Comparison of ENCODE assay signal across 7 cellular contexts in the genomic region with DNA sequence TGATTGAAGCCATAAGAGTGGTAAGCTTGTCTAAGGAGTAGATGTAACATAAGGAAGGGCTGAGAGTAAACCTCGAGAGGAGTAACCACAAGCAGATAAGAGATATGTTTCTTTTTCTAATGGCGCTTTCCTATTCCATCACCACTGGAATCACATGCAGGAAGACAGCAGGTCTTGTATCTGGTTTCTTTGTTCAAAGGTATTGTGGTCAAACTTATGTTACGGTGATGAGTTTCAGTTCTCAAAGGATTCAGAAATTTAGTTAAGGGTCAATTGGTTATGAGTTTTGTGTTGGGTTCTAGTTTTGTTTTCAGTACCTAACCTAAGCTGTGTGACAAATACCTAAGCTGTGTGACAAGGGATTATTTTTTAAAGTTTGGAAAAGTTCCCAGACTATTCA.
DNase-seq lines count a peak whose midpoint lies in the region; ATAC-seq and TF ChIP-seq lines count a peak whose summit lies in the region.
"Not testable (repeated sequence)": the region's sequence is repeated elsewhere in the genome, so short reads cannot be mapped to it uniquely, and the experiment has no call there.

No MANE protein-coding gene starts in this region.

- peak; percentile 31 for DNase-seq in MV-4-11 (lab: John Stamatoyannopoulos, UW)
- DNase-seq in esophagus muscularis mucosa (ENCODE audit: extremely low spot score); psoas muscle: not testable (repeated sequence)

- H3K27me3 ChIP-seq in esophagus muscularis mucosa; psoas muscle (ENCODE audit: insufficient read depth in 3 of 3, low read length in 2 of 3): not testable (repeated sequence)

- ATAC-seq in GM18870 (IDR thresholded peaks at IDR 0.05; ENCODE audit: unreplicated experiment) (peak; percentile 81), GM21423 (IDR thresholded peaks at IDR 0.05; ENCODE audit: unreplicated experiment) (peak; percentile 77), HG02798 (IDR thresholded peaks at IDR 0.05; ENCODE audit: poor library complexity, unreplicated experiment) (peak; percentile 84), HG03159 (IDR thresholded peaks at IDR 0.05; ENCODE audit: unreplicated experiment) (peak; percentile 87), psoas muscle (peak in 1 of 4 donors; percentile 24)

- peak overlapping the region; percentile 55 to 70 (median 64) for H3K4me3 ChIP-seq in esophagus muscularis mucosa
- peak overlapping the region; percentile 25 for H3K4me3 ChIP-seq in psoas muscle

- intact Hi-C loops in esophagus muscularis mucosa (cut with DNase I); psoas muscle (cut with DNase I): not testable (repeated sequence)

- not testable (repeated sequence) for TF ChIP-seq POLR2A in esophagus muscularis mucosa (IDR thresholded peaks at IDR 0.05; ENCODE audit: low read depth)

- peaks cover 31 to 76% (median 68%) of the 10 kb centered on the region in 4 donors for H3K4me1 ChIP-seq in esophagus muscularis mucosa
- H3K4me1 ChIP-seq in psoas muscle, result peaks cover 53% of the 10 kb centered on the region

- not testable (repeated sequence) for H3K36me3 ChIP-seq in esophagus muscularis mucosa; psoas muscle (ENCODE audit: insufficient read depth in 1 of 2, low read depth in 1 of 2)

- TF ChIP-seq EP300 in esophagus muscularis mucosa (IDR thresholded peaks at IDR 0.05), result not testable (repeated sequence)

- not testable (repeated sequence) for H3K9me3 ChIP-seq in esophagus muscularis mucosa, psoas muscle

- TF ChIP-seq CTCF in esophagus muscularis mucosa (IDR thresholded peaks at IDR 0.05); psoas muscle (IDR thresholded peaks at IDR 0.05): not testable (repeated sequence)

- H3K27ac ChIP-seq in esophagus muscularis mucosa (replicated peaks in 1 of 4) (peak overlapping the region; percentile 89 to 92 (median 90)), psoas muscle (peak overlapping the region; percentile 75)

- 48% methylated on average over 3 of the region's 3 CpGs for WGBS in esophagus muscularis mucosa
- 60 to 79% (median 66%) methylated on average over 3 of the region's 3 CpGs for WGBS in psoas muscle, 3 donors
